13 cellular contexts compared by ENCODE assay signal in the genomic region with DNA sequence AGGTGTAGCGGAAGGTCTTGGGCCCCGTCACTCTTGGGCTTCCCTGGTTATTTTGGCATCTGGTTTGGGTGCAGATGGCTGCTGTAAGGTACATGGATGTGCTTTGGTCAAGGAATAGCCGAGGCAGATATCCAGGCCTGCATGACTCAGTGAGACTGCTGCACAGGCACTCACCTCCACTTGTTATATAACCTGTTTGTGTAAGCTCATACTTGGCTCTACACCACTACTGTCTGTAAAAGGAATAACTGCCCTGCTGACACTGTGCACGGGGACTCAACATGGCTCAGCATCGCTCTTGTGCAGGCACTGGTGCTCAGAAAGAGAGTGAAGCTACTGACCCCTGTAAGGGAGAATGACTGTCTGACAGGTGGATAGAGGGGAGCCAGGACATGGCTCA. TPM values are rescaled to one million over a fixed set of nuclear protein-coding genes. Genes with fewer than 3 reads are reported as not detected.
DNase-seq lines count a peak whose midpoint lies in the region; ATAC-seq and TF ChIP-seq lines count a peak whose summit lies in the region.
"Had no signal": no experiment of that assay in that cellular context is flagged by ENCODE, and none has a peak within 500 bp of the region (broad histone marks: within the 10 kb centered on the region; RNA-seq: fewer than 3 reads in every experiment).

No MANE protein-coding gene starts in this region.

- ATAC-seq in gastrocnemius medialis: no peak
- ATAC-seq in GM21717 (IDR thresholded peaks at IDR 0.05; ENCODE audit: unreplicated experiment): no peak
- no peak for ATAC-seq in mucosa of descending colon

- H3K4me1 ChIP-seq in PC-9 (replicated peaks; ENCODE audit: insufficient read depth) (peaks cover 25% of the 10 kb centered on the region), gastrocnemius medialis (peaks cover 57 to 69% of the 10 kb centered on the region in 2 donors), mucosa of descending colon (ENCODE audit: low read depth) (peaks cover 10% of the 10 kb centered on the region)

- H3K9me3 ChIP-seq in AG04450 (ENCODE audit: control insufficient read depth, insufficient read depth, low read length) (no peaks in the 10 kb centered on the region), PC-9 (ENCODE audit: insufficient read depth, low read depth) (no peaks in the 10 kb centered on the region; the same call in 1 of the 2 replicates), gastrocnemius medialis (no peaks in the 10 kb centered on the region), mucosa of descending colon (no peaks in the 10 kb centered on the region)
- H3K9me3 ChIP-seq: Caco-2 had no signal

- no peak overlapping the region for H2AFZ ChIP-seq in PC-9

- CTCF ChIA-PET in AG04450 (lab: Charles Lee) (interaction anchor here (1.2 to 2.0 kb wide), 4 partner anchors 17 to 128 kb away, joined by 4 to 12 read pairs (median 6); partner anchors contain the start of gene DHX8), PC-9 (lab: Charles Lee) (interaction anchor here (0.7 kb wide), 1 partner anchor 17 kb away, joined by 3 read pairs; no protein-coding TSS in a partner anchor)

- peaks cover 38% of the 10 kb centered on the region for H3F3A ChIP-seq in PC-9 (ENCODE audit: insufficient read depth, low read depth)

- H3K4me2 ChIP-seq in PC-9: peak overlapping the region; percentile 64

- H3K79me2 ChIP-seq in PC-9 (ENCODE audit: low read depth): peaks cover 19% of the 10 kb centered on the region

- no peak overlapping the region for H3K4me3 ChIP-seq in AG04450 (ENCODE audit: low read depth, low read length)
- no peak overlapping the region for H3K4me3 ChIP-seq in PC-9
- H3K4me3 ChIP-seq in gastrocnemius medialis: no peak overlapping the region
- no peak overlapping the region for H3K4me3 ChIP-seq in mucosa of descending colon

- in situ Hi-C loops in gastrocnemius medialis (cut with MboI; ENCODE audit: low sequenced_read_pairs in 4 of 4): no loop called here

- intact Hi-C loops in PC-9 (cut with micrococcal nuclease; ENCODE audit: unreplicated experiment): no loop called here
- intact Hi-C loops in gastrocnemius medialis (cut with DNase I; ENCODE audit: low total_unique reads): loop anchor here (2.0 kb wide), 1 partner anchor 16 kb away; no protein-coding TSS in a partner anchor
- intact Hi-C loops in mucosa of descending colon (cut with DNase I, micrococcal nuclease): no loop called here

- POLR2A ChIA-PET in AG04450 (lab: Yijun Ruan, JAX): interaction anchor here (0.8 to 2.8 kb wide), 6 partner anchors 11 to 127 kb away, joined by 4 to 71 read pairs (median 6); partner anchors contain the start of genes ARL4D and DHX8
- POLR2A ChIA-PET in PC-9 (lab: Charles Lee; ENCODE audit: unreplicated experiment): interaction anchor here (0.5 to 1.8 kb wide), 6 partner anchors 11 to 336 kb away, joined by 3 to 41 read pairs (median 3); no protein-coding TSS in a partner anchor

- TF ChIP-seq CTCF in AG04450 (IDR thresholded peaks at IDR 0.05; ENCODE audit: low read depth, low read length) (no peak), PC-9 (conservative IDR thresholded peaks at IDR 0.05) (no peak), gastrocnemius medialis (IDR thresholded peaks at IDR 0.05 in 4 of 5, conservative IDR thresholded peaks at IDR 0.05 in 1 of 5) (no peak), mucosa of descending colon (IDR thresholded peaks at IDR 0.05) (no peak)

- BruUV-seq in PC-9 (replicated peaks; lab: Mats Ljungman, UMichigan): no TSS peak

- H3K36me3 ChIP-seq in PC-9 (ENCODE audit: low read depth) (no peaks in the 10 kb centered on the region), gastrocnemius medialis (no peaks in the 10 kb centered on the region), mucosa of descending colon (ENCODE audit: low read depth) (no peaks in the 10 kb centered on the region)

- no peaks in the 10 kb centered on the region for H3K9me2 ChIP-seq in PC-9 (ENCODE audit: insufficient read depth)

- H3K27ac ChIP-seq in AG04450 (ENCODE audit: low read depth, low read length) (peak overlapping the region; percentile 65), PC-9 (peak overlapping the region; percentile 78), epithelial cell of prostate (peak overlapping the region; percentile 70), gastrocnemius medialis (peak overlapping the region; percentile 78 to 97 (median 80))

- no peak for TF ChIP-seq POLR2A in gastrocnemius medialis (IDR thresholded peaks at IDR 0.05)

- no peaks in the 10 kb centered on the region for H4K20me1 ChIP-seq in PC-9 (ENCODE audit: insufficient read depth)

- no peak for DNase-seq in AG04450 (ENCODE audit: low read depth, low spot score)
- peak; percentile 47 to 73 for DNase-seq in PC-9
- no peak for DNase-seq in epithelial cell of prostate (ENCODE audit: low read depth, low spot score)
- peak in 1 of 2 donors; percentile 55 for DNase-seq in gastrocnemius medialis
- DNase-seq in GF-D8 (lab: John Stamatoyannopoulos, UW): no peak
- DNase-seq in mucosa of descending colon: no peak
- DNase-seq: Caco-2; CD4-positive, CD25-positive, alpha-beta regulatory T cell; H7; Kasumi-1; NCI-H187; NCI-H526 treated with DMSO at 0.1 percent for 48 hours had no signal

- H3K27me3 ChIP-seq in AG04450 (ENCODE audit: control insufficient read depth, insufficient read depth, low read length) (no peaks in the 10 kb centered on the region), PC-9 (ENCODE audit: insufficient read depth, low read depth) (no peaks in the 10 kb centered on the region), gastrocnemius medialis (no peaks in the 10 kb centered on the region)

RNA-seq across cellular contexts. Expression of gene ARL4D, which starts 42.3 kb away (rescaled TPM):
- 15.0 and 16.5 TPM in 2 replicates for polyA plus RNA-seq in AG04450 (2011; rRNA removed)
- polyA minus RNA-seq in AG04450 (2011; rRNA and poly(A)+ RNA removed): 14.9 and 15.4 TPM in 2 replicates
- total RNA-seq in PC-9 (2021) (8.8 and 11.6 TPM in 2 replicates), gastrocnemius medialis (1 to 10 TPM in 3 of 4 donors, under 1 TPM in 1; 0.17 to 2.0 (median 1.3) TPM), mucosa of descending colon (10 to 100 TPM in 1 of 3 donors, 1 to 10 TPM in 2; 2.3 to 34.3 (median 3.2) TPM)

Comparison
In these comparisons a context has a peak if more than half of its experiments do, and no peak if none do; other contexts are left out.
1. DNase-seq: peak in PC-9 (2 of 2); none in AG04450 (single experiment), epithelial cell of prostate (single experiment), GF-D8 (single experiment) and mucosa of descending colon (0 of 3).
2. Peak in every context shown above with its lines, with median percentiles within 50 percentile points of each other: H3K27ac ChIP-seq.